ENCODE assay signal across 1 cellular context in the genomic region with DNA sequence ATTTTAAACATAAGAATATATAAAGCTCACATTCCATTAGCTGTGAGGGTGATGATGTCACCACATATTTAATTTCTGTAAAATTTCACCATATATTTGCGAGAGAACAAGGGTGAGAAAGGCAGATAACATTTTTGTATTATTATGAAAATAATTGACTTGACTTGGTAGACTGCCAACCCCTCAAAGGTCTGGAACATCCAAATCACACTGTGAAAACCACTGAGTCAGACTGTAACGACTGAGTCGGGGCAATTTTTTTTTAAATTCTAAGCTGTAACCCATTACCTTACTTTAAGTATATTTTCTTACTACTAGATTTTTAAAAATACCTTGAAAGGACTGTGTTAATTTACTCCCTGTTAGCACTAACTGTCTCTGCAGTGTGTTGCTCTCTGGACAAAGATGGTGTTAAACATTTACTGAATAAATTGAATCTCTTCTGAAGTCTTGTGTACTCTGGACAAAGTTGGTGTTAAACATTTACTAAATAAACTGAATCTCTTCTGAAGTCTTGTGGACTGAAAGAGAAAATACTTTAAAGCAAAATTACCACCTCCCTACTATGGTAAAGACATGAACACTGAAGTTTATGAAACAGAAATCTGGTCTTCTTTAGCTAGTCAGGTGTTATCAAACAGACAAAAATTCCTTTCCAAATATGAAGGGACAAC.
TF ChIP-seq lines count a peak whose summit lies in the region.

No MANE protein-coding gene starts in this region.

TF ChIP-seq in K562, 482 proteins besides CTCF, POLR2A, EP300 and RAD21:
- TF ChIP-seq, protein P1, sequence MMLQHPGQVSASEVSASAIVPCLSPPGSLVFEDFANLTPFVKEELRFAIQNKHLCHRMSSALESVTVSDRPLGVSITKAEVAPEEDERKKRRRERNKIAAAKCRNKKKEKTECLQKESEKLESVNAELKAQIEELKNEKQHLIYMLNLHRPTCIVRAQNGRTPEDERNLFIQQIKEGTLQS (IDR thresholded peaks at IDR 0.05) = peak; percentile 63
- TF ChIP-seq, protein P1 (CRISPR knock-in tag; conservative IDR thresholded peaks at IDR 0.05) = no peak
- TF ChIP-seq DEAF1 (CRISPR knock-in tag; IDR thresholded peaks at IDR 0.05) = no peak
